Comparison of ENCODE assay signal across 1 cellular context in genomic region chr10:84328303-84329093, GRCh38.
TF ChIP-seq lines count a peak whose summit lies in the region.

CCSER2 (plus strand) TSS chr10:84328589; CDS start chr10:84371053, 42,464 bp downstream.

TF ChIP-seq in HEK293, 187 proteins besides CTCF, POLR2A, EP300 and RAD21 (continued from another document):
- TF ChIP-seq ZNF404 (tag by site-specific recombination; IDR thresholded peaks at IDR 0.05) (no peak), TCF7L2 (IDR thresholded peaks at IDR 0.05; ENCODE audit: borderline replicate concordance, low read depth, low read length) (no peak), ZNF555 (tag by site-specific recombination; conservative IDR thresholded peaks at IDR 0.05) (no peak), OSR2 (tag by site-specific recombination; IDR thresholded peaks at IDR 0.05) (no peak), ZBTB26 (tag by site-specific recombination; optimal IDR thresholded peaks at IDR 0.05) (peak; percentile 51), ZFP41 (tag by site-specific recombination; IDR thresholded peaks at IDR 0.05; ENCODE audit: borderline replicate concordance) (no peak), ZNF830 (tag by site-specific recombination; IDR thresholded peaks at IDR 0.05; ENCODE audit: low read depth) (no peak), ZNF16 (tag by site-specific recombination; IDR thresholded peaks at IDR 0.05; ENCODE audit: low read depth) (no peak), ZNF530 (tag by site-specific recombination; IDR thresholded peaks at IDR 0.05; ENCODE audit: low read depth) (no peak), ZNF544 (tag by site-specific recombination; IDR thresholded peaks at IDR 0.05) (no peak), KLF16 (tag by site-specific recombination; IDR thresholded peaks at IDR 0.05) (no peak), SP2 (tag by site-specific recombination; IDR thresholded peaks at IDR 0.05) (peak; percentile 55), ZNF248 (tag by site-specific recombination; IDR thresholded peaks at IDR 0.05) (no peak), ZNF266 (tag by site-specific recombination; IDR thresholded peaks at IDR 0.05; ENCODE audit: low read depth) (no peak), ZNF146 (tag by site-specific recombination; IDR thresholded peaks at IDR 0.05) (no peak), ZNF521 (tag by site-specific recombination; IDR thresholded peaks at IDR 0.05) (no peak), ZNF621 (tag by site-specific recombination; IDR thresholded peaks at IDR 0.05) (no peak)
